23 cellular contexts compared by ENCODE assay signal in the genomic region with DNA sequence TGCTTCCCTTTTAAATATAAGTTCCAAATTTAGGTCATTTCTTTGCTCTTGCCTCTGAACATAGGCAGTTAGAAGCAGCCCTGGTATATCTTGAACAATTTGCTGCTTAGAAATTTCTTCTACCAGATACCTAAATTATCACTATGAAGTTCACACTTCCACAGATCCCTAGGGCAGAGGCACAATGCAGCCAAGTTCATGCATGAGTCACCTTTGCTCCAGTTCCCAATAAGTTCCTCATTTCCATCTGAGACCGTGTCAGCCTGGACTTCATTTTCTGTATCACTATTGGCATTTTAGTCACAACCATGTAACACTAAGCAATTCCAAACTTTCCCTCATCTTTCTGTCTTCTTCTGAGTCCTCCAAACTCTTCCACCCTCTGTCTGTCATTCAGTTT. TPM values are rescaled to one million over a fixed set of nuclear protein-coding genes. Genes with fewer than 3 reads are reported as not detected.
DNase-seq lines count a peak whose midpoint lies in the region; ATAC-seq and TF ChIP-seq lines count a peak whose summit lies in the region.
"Had no signal": no experiment of that assay in that cellular context is flagged by ENCODE, and none has a peak within 500 bp of the region (broad histone marks: within the 10 kb centered on the region; RNA-seq: fewer than 3 reads in every experiment).

No MANE protein-coding gene starts in this region.

- no peaks in the 10 kb centered on the region for H3K27me3 Mint-ChIP-seq in MCF 10A (ENCODE audit: insufficient read depth, unreplicated experiment)
- H3K27me3 Mint-ChIP-seq in chondrocyte (ENCODE audit: low read depth), result no peaks in the 10 kb centered on the region
- no peaks in the 10 kb centered on the region for H3K27me3 Mint-ChIP-seq in CD4-positive, alpha-beta T cell

- peak; percentile 43 for DNase-seq in MCF 10A (ENCODE audit: unreplicated experiment)
- DNase-seq in breast epithelium (ENCODE audit: low spot score in 2 of 2), result no peak
- DNase-seq in OCI-M1 (lab: John Stamatoyannopoulos, UW), result peak; percentile 57
- peak; percentile 15 for DNase-seq in fibroblast of the aortic adventitia (ENCODE audit: low read depth)
- DNase-seq in upper lobe of right lung, result no peak
- no peak for DNase-seq in inferior parietal cortex (ENCODE audit: extremely low spot score)
- DNase-seq in chondrocyte (ENCODE audit: low spot score), result no peak
- no peak for DNase-seq in CD4-positive, alpha-beta T cell
- DNase-seq: activated naive CD8-positive, alpha-beta T cell treated with anti-CD3 and anti-CD28 coated beads for 36 hours; CD4-positive, alpha-beta memory T cell; kidney glomerular epithelial cell; mesendoderm; NCI-H1417 treated with DMSO at 0.1 percent for 48 hours; NCI-H69; PC-9; stimulated activated CD4-positive, alpha-beta T cell treated with anti-CD3 and anti-CD28 coated beads, Interleukin-4, amount 100 ng/mL, for 1 hour; uterus had no signal

- H3K36me3 Mint-ChIP-seq in MCF 10A (ENCODE audit: insufficient read depth, unreplicated experiment) (no peaks in the 10 kb centered on the region), chondrocyte (ENCODE audit: low read depth) (no peaks in the 10 kb centered on the region)
- no peaks in the 10 kb centered on the region for H3K36me3 Mint-ChIP-seq in CD4-positive, alpha-beta T cell (ENCODE audit: low read depth)
- H3K36me3 Mint-ChIP-seq: activated naive CD8-positive, alpha-beta T cell treated with anti-CD3 and anti-CD28 coated beads for 36 hours; CD4-positive, alpha-beta memory T cell had no signal

- POLR2A ChIA-PET in MCF 10A (lab: Yijun Ruan, JAX), result no interaction called here
- POLR2A ChIA-PET in CD4-positive, alpha-beta T cell (lab: Charles Lee), result no interaction called here

- H3K27me3 ChIP-seq in breast epithelium (no peaks in the 10 kb centered on the region), upper lobe of right lung (no peaks in the 10 kb centered on the region)
- no peaks in the 10 kb centered on the region for H3K27me3 ChIP-seq in CD4-positive, alpha-beta T cell (ENCODE audit: control insufficient read depth, insufficient read depth, low read length)
- H3K27me3 ChIP-seq: gastroesophageal sphincter, uterus had no signal

- H3K4me1 ChIP-seq in breast epithelium, result no peaks in the 10 kb centered on the region
- peaks cover 9% of the 10 kb centered on the region for H3K4me1 ChIP-seq in upper lobe of right lung
- H3K4me1 ChIP-seq: uterus had no signal

- H3K36me3 ChIP-seq in breast epithelium, result no peaks in the 10 kb centered on the region
- H3K36me3 ChIP-seq in upper lobe of right lung, result no peaks in the 10 kb centered on the region
- H3K36me3 ChIP-seq: gastroesophageal sphincter, uterus had no signal

- H3K4me3 Mint-ChIP-seq in MCF 10A (ENCODE audit: unreplicated experiment) (no peak overlapping the region), chondrocyte (ENCODE audit: unreplicated experiment) (no peak overlapping the region)
- no peak overlapping the region for H3K4me3 Mint-ChIP-seq in CD4-positive, alpha-beta T cell
- H3K4me3 Mint-ChIP-seq: activated naive CD8-positive, alpha-beta T cell treated with anti-CD3 and anti-CD28 coated beads for 36 hours; activated T-helper 1 cell treated with anti-CD3 and anti-CD28 coated beads, Interleukin-12 subunit alpha, Interleukin-12 subunit beta, Interleukin-2, Interleukin-4 antibody, amounts not matched to agents 30 ng/mL and 10 ng/mL and 1 ng/mL, durations not matched to agents 14 hours and 24 hours and 36 hours; CD4-positive, alpha-beta memory T cell; natural killer cell treated with Interleukin-12 subunit alpha and Interleukin-12 subunit beta and Interleukin-15 and Interleukin-18, amount 100 ng/mL, for 72 hours had no signal

- peaks cover 0 to 7% of the 10 kb centered on the region in 2 donors for H3K9me3 ChIP-seq in breast epithelium
- no peaks in the 10 kb centered on the region for H3K9me3 ChIP-seq in upper lobe of right lung
- no peaks in the 10 kb centered on the region for H3K9me3 ChIP-seq in CD4-positive, alpha-beta T cell (ENCODE audit: control insufficient read depth, low read length)
- H3K9me3 ChIP-seq: gastroesophageal sphincter, uterus had no signal

- no peak overlapping the region for H3K4me3 ChIP-seq in breast epithelium
- H3K4me3 ChIP-seq in fibroblast of the aortic adventitia (ENCODE audit: low read depth, low read length), result no peak overlapping the region
- H3K4me3 ChIP-seq in upper lobe of right lung, result no peak overlapping the region
- H3K4me3 ChIP-seq: gastroesophageal sphincter, PC-9, SK-N-MC, uterus had no signal

- no peak for TF ChIP-seq POLR2A in breast epithelium (IDR thresholded peaks at IDR 0.05)

- TF ChIP-seq CTCF in MCF 10A (IDR thresholded peaks at IDR 0.05; ENCODE audit: unreplicated experiment) (no peak), breast epithelium (IDR thresholded peaks at IDR 0.05) (no peak), fibroblast of the aortic adventitia (IDR thresholded peaks at IDR 0.05; ENCODE audit: insufficient read depth, low read length) (no peak), upper lobe of right lung (IDR thresholded peaks at IDR 0.05) (no peak), chondrocyte (IDR thresholded peaks at IDR 0.05) (no peak)
- TF ChIP-seq CTCF in CD4-positive, alpha-beta T cell (IDR thresholded peaks at IDR 0.05), result no peak

- no peak overlapping the region for H3K27ac ChIP-seq in breast epithelium
- H3K27ac ChIP-seq in upper lobe of right lung, result no peak overlapping the region
- H3K27ac ChIP-seq in CD4-positive, alpha-beta T cell (ENCODE audit: low read depth, low read length), result no peak overlapping the region
- H3K27ac ChIP-seq: gastroesophageal sphincter, KMS-11, PC-9, SK-N-MC, uterus had no signal

- CTCF ChIA-PET in MCF 10A (lab: Yijun Ruan, JAX), result no interaction called here
- CTCF ChIA-PET in CD4-positive, alpha-beta T cell (lab: Charles Lee), result no interaction called here

- H3K4me1 Mint-ChIP-seq in MCF 10A (ENCODE audit: insufficient read depth, unreplicated experiment) (peaks cover 18% of the 10 kb centered on the region), chondrocyte (ENCODE audit: low read depth) (no peaks in the 10 kb centered on the region)
- no peaks in the 10 kb centered on the region for H3K4me1 Mint-ChIP-seq in CD4-positive, alpha-beta T cell (ENCODE audit: low read depth)
- H3K4me1 Mint-ChIP-seq: activated naive CD8-positive, alpha-beta T cell treated with anti-CD3 and anti-CD28 coated beads for 36 hours; CD4-positive, alpha-beta memory T cell had no signal

- H3K9me3 Mint-ChIP-seq in MCF 10A (ENCODE audit: unreplicated experiment) (no peaks in the 10 kb centered on the region), chondrocyte (ENCODE audit: low read depth) (peaks cover 5% of the 10 kb centered on the region)
- H3K9me3 Mint-ChIP-seq in CD4-positive, alpha-beta T cell, result peaks cover 5% of the 10 kb centered on the region
- H3K9me3 Mint-ChIP-seq: natural killer cell treated with Interleukin-12 subunit alpha and Interleukin-12 subunit beta and Interleukin-15 and Interleukin-18, amount 100 ng/mL, for 72 hours had no signal

- H3K27ac Mint-ChIP-seq in MCF 10A (ENCODE audit: low read depth, unreplicated experiment) (no peak overlapping the region), chondrocyte (ENCODE audit: unreplicated experiment) (no peak overlapping the region)
- no peak overlapping the region for H3K27ac Mint-ChIP-seq in CD4-positive, alpha-beta T cell
- H3K27ac Mint-ChIP-seq: activated naive CD8-positive, alpha-beta T cell treated with anti-CD3 and anti-CD28 coated beads for 36 hours; activated T-helper 1 cell treated with anti-CD3 and anti-CD28 coated beads, Interleukin-12 subunit alpha, Interleukin-12 subunit beta, Interleukin-2, Interleukin-4 antibody, amounts not matched to agents 30 ng/mL and 10 ng/mL and 1 ng/mL, durations not matched to agents 14 hours and 24 hours and 36 hours; CD4-positive, alpha-beta memory T cell; natural killer cell treated with Interleukin-12 subunit alpha and Interleukin-12 subunit beta and Interleukin-15 and Interleukin-18, amount 100 ng/mL, for 72 hours had no signal

- peak; percentile 61 for ATAC-seq in upper lobe of right lung
- ATAC-seq in CD4-positive, alpha-beta T cell (ENCODE audit: poor library complexity), result no peak
- ATAC-seq: activated CD4-positive, CD25-positive, alpha-beta regulatory T cell treated with anti-CD3 and anti-CD28 coated beads, Interleukin-2, amount 50 U/mL, for 24 hours; gastroesophageal sphincter; natural killer cell treated with Interleukin-12 subunit alpha and Interleukin-12 subunit beta and Interleukin-15 and Interleukin-18, amount 100 ng/mL, for 72 hours had no signal

- intact Hi-C loops in MCF 10A (cut with micrococcal nuclease) (no loop called here), breast epithelium (cut with DNase I; ENCODE audit: low total_unique reads) (no loop called here), upper lobe of right lung (cut with DNase I) (no loop called here)
- intact Hi-C loops in CD4-positive, alpha-beta T cell (cut with DNase I, micrococcal nuclease), result no loop called here

- no TSS peak for BruUV-seq in MCF 10A (replicated peaks; lab: Mats Ljungman, UMichigan)

RNA-seq across cellular contexts. Expression of a gene that starts 44.9 kb away (rescaled TPM):
- 0.42 TPM in 1 of 2 replicates, not detected in the other for total RNA-seq in MCF 10A (2022)
- 10 to 100 TPM in 1 of 3 donors, 1 to 10 TPM in 1, under 1 TPM in 1; 0.32 to 18.6 (median 1.3) TPM for total RNA-seq in breast epithelium
- total RNA-seq in fibroblast of the aortic adventitia (ENCODE audit: low replicate concordance), result not detected in 2 replicates
- 0.35 TPM for total RNA-seq in upper lobe of right lung
- 0.17 TPM in 1 of 3 replicates, not detected in the others for total RNA-seq in chondrocyte
- total RNA-seq in CD4-positive, alpha-beta T cell, result not detected
- total RNA-seq: activated naive CD8-positive, alpha-beta T cell treated with anti-CD3 and anti-CD28 coated beads for 36 hours; activated T-helper 1 cell treated with anti-CD3 and anti-CD28 coated beads, Interleukin-12 subunit alpha, Interleukin-12 subunit beta, Interleukin-2, Interleukin-4 antibody, amounts not matched to agents 30 ng/mL and 10 ng/mL and 1 ng/mL, durations not matched to agents 14 hours and 24 hours and 36 hours; CD4-positive, alpha-beta memory T cell; natural killer cell treated with Interleukin-12 subunit alpha and Interleukin-12 subunit beta and Interleukin-15 and Interleukin-18, amount 100 ng/mL, for 72 hours; PC-9 had no signal

RNA-seq across cellular contexts. Expression of a gene that starts 49.4 kb away (rescaled TPM):
- total RNA-seq in MCF 10A (2022), result 0.19 and 0.54 TPM in 2 replicates
- 1 to 10 TPM; 2.4 to 8.8 (median 6.6) TPM for total RNA-seq in breast epithelium
- 1.4 and 12.7 TPM in 2 replicates for total RNA-seq in fibroblast of the aortic adventitia (ENCODE audit: low replicate concordance)
- total RNA-seq in upper lobe of right lung, result 18.1 TPM
- 0.07 TPM in 1 of 3 replicates, not detected in the others for total RNA-seq in chondrocyte
- total RNA-seq in CD4-positive, alpha-beta T cell, result not detected
- total RNA-seq: activated naive CD8-positive, alpha-beta T cell treated with anti-CD3 and anti-CD28 coated beads for 36 hours; activated T-helper 1 cell treated with anti-CD3 and anti-CD28 coated beads, Interleukin-12 subunit alpha, Interleukin-12 subunit beta, Interleukin-2, Interleukin-4 antibody, amounts not matched to agents 30 ng/mL and 10 ng/mL and 1 ng/mL, durations not matched to agents 14 hours and 24 hours and 36 hours; CD4-positive, alpha-beta memory T cell; PC-9 had no signal

Comparison
In these comparisons a context has a peak if more than half of its experiments do, and no peak if none do; other contexts are left out.
1. DNase-seq: peak in MCF 10A (single experiment), OCI-M1 (single experiment) and fibroblast of the aortic adventitia (single experiment); none in breast epithelium (0 of 2), upper lobe of right lung (single experiment), inferior parietal cortex (single experiment), chondrocyte (single experiment) and CD4-positive, alpha-beta T cell (0 of 10).